In the genomic region with DNA sequence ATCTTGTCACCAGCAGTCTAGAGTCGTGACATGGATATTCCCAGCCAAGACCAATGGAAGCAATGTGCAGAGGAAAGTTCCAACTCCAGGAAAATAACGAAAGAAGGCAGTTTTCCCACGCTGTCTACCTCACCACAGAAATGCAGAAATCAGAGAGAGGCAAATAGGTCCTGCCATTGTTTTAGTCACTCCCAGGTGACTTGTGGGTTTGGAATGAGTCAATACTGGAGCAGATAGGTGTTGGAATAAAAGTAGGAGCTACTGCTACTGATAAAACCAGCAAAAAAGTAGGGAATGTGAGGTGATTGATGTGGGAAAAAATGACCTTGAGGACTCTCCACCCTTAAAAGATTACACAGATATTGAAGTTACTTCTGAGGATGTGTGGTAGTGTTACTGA, we compare ENCODE assay signal across 7 cellular contexts.
"Had no signal": no experiment of that assay in that cellular context is flagged by ENCODE, and none has a peak within 500 bp of the region (broad histone marks: within the 10 kb centered on the region; RNA-seq: fewer than 3 reads in every experiment).

No MANE protein-coding gene starts in this region.

- H3K27ac Mint-ChIP-seq: GM23338, H9 had no signal

- H2AFZ ChIP-seq: GM23338 had no signal

- H3K4me2 ChIP-seq: GM23338 had no signal

- H3K9me3 Mint-ChIP-seq: GM23338 had no signal

- H3K4me3 ChIP-seq: GM23338 had no signal

- DNase-seq: H9, HCEC 1CT, IMR-90 had no signal

- H3K4me3 Mint-ChIP-seq: GM23338, H9 had no signal

- FAIRE-seq: H1, H54, HTR-8/SVneo had no signal
